ENCODE assay signal across 6 cellular contexts in genomic region chr12:29436815-29437214, GRCh38. TPM values are rescaled to one million over a fixed set of nuclear protein-coding genes. Genes with fewer than 3 reads are reported as not detected.
DNase-seq lines count a peak whose midpoint lies in the region; ATAC-seq, FAIRE-seq and TF ChIP-seq lines count a peak whose summit lies in the region.
"Not testable (repeated sequence)": the region's sequence is repeated elsewhere in the genome, so short reads cannot be mapped to it uniquely, and the experiment has no call there.

No MANE protein-coding gene starts in this region.

- H3K27ac ChIP-seq in 22Rv1 (0 out of 2 replicates have a peak overlapping the region, but pooled peaks have one; percentile 7), HL-60 (replicated peaks) (peak overlapping the region; percentile 98; the same call in 1 of the 2 replicates)
- H3K27ac ChIP-seq in HepG2 (ENCODE audit: extremely low read length, insufficient read depth, low read length) = not testable (repeated sequence)

- H4K20me1 ChIP-seq in HepG2 (ENCODE audit: insufficient read depth, low read length) = not testable (repeated sequence)

- not testable (repeated sequence) for TF ChIP-seq EP300 in HepG2 (IDR thresholded peaks at IDR 0.05; ENCODE audit: low read depth in 2 of 2, low read length in 2 of 2); HepG2 (CRISPR knock-in tag; IDR thresholded peaks at IDR 0.05; ENCODE audit: borderline replicate concordance)

- peak; percentile 58 for FAIRE-seq in bronchial epithelial cell (lab: Jason Lieb, UNC)
- FAIRE-seq in HepG2 (lab: Jason Lieb, UNC) = not testable (repeated sequence)

- H3K4me2 ChIP-seq in HepG2 (ENCODE audit: low read depth, low read length) = not testable (repeated sequence)

- H2AFZ ChIP-seq in HepG2 (ENCODE audit: low read length) = not testable (repeated sequence)

- not testable (repeated sequence) for H3K27ac Mint-ChIP-seq in WTC11
- peak overlapping the region; percentile 45 for H3K27ac Mint-ChIP-seq in nephron progenitor cell

- not testable (repeated sequence) for ATAC-seq in WTC11, HepG2

- H3K36me3 Mint-ChIP-seq in WTC11; nephron progenitor cell (ENCODE audit: low read depth): not testable (repeated sequence)

- WGBS in HepG2 (ENCODE audit: low lambda C conversion rate) = 80% methylated on average over 9 of the region's 10 CpGs

- H3K9me3 Mint-ChIP-seq in WTC11 = peaks cover 18% of the 10 kb centered on the region
- H3K9me3 Mint-ChIP-seq in nephron progenitor cell = not testable (repeated sequence)

- H3K4me1 ChIP-seq in HepG2 (ENCODE audit: insufficient read depth, low read length) = peaks cover 32% of the 10 kb centered on the region

- not testable (repeated sequence) for H3K4me1 Mint-ChIP-seq in WTC11, nephron progenitor cell

- not testable (repeated sequence) for TF ChIP-seq POLR2A in HepG2 (IDR thresholded peaks at IDR 0.05; ENCODE audit: insufficient read depth in 1 of 2, low read depth in 2 of 2, low read length in 2 of 2)

- not testable (repeated sequence) for DNase-seq in HL-60 (ENCODE audit: low read depth in 1 of 2, low spot score in 1 of 2); WTC11 (ENCODE audit: low spot score); bronchial epithelial cell (ENCODE audit: low read depth); HepG2 (ENCODE audit: low spot score); nephron progenitor cell

- POLR2A ChIA-PET in WTC11 (lab: Charles Lee); HepG2 (lab: Yijun Ruan, JAX): not testable (repeated sequence)

- not testable (repeated sequence) for H3K4me3 Mint-ChIP-seq in WTC11, nephron progenitor cell

- CTCF ChIA-PET in WTC11 (lab: Charles Lee); HepG2 (lab: Yijun Ruan, JAX; ENCODE audit: low intra/inter-chr PET ratio, low total read pairs): not testable (repeated sequence)

- not testable (repeated sequence) for H3K27me3 Mint-ChIP-seq in WTC11 (ENCODE audit: low read depth); nephron progenitor cell (ENCODE audit: low read depth, poor library complexity)

- not testable (repeated sequence) for BruUV-seq in HepG2 (replicated peaks; lab: Mats Ljungman, UMichigan)

- TF ChIP-seq CTCF in 22Rv1 (IDR thresholded peaks at IDR 0.05); HL-60 (IDR thresholded peaks at IDR 0.05; ENCODE audit: insufficient read depth, low read length); WTC11 (IDR thresholded peaks at IDR 0.05); bronchial epithelial cell (IDR thresholded peaks at IDR 0.05; ENCODE audit: insufficient read depth, low read length, severe bottlenecking); HepG2 (CRISPR knock-in tag; IDR thresholded peaks at IDR 0.05); nephron progenitor cell (IDR thresholded peaks at IDR 0.05): not testable (repeated sequence)

- not testable (repeated sequence) for H3K4me3 ChIP-seq in HL-60 (replicated peaks; ENCODE audit: insufficient read depth, low read length); bronchial epithelial cell (ENCODE audit: low read depth, low read length); HepG2 (replicated peaks in 1 of 3; ENCODE audit: insufficient read depth in 1 of 3, low read depth in 2 of 3, low read length in 3 of 3)

- not testable (repeated sequence) for H3K36me3 ChIP-seq in bronchial epithelial cell (ENCODE audit: control insufficient read depth, insufficient read depth, low read length); HepG2 (replicated peaks in 1 of 2; ENCODE audit: control insufficient read depth in 1 of 2, insufficient read depth in 2 of 2, low read length in 2 of 2)

- H3K27me3 ChIP-seq in HL-60 (ENCODE audit: insufficient read depth, poor library complexity, severe bottlenecking); bronchial epithelial cell (ENCODE audit: control insufficient read depth, insufficient read depth, low read length); HepG2 (ENCODE audit: control insufficient read depth in 1 of 2, insufficient read depth in 2 of 2, low read length in 2 of 2): not testable (repeated sequence)

- TF ChIP-seq RAD21 in HepG2 (CRISPR knock-in tag; IDR thresholded peaks at IDR 0.05) = not testable (repeated sequence)

- in situ Hi-C loops in HepG2 (cut with HindIII; ENCODE audit: extremely low pct_ligation_motif_present, low pct_unique_long_range_greater_than_20kb) = not testable (repeated sequence)

- not testable (repeated sequence) for H3K79me2 ChIP-seq in HepG2 (ENCODE audit: insufficient read depth, low read length)

- H3K9ac ChIP-seq in HepG2 (ENCODE audit: insufficient read depth, low read depth, low read length) = not testable (repeated sequence)

- H3K9me3 ChIP-seq in HepG2 (ENCODE audit: low read length) = not testable (repeated sequence)

- intact Hi-C loops in HepG2 (cut with micrococcal nuclease; ENCODE audit: unreplicated experiment) = not testable (repeated sequence)

TF ChIP-seq in WTC11, 78 proteins besides CTCF, POLR2A, EP300 and RAD21:
- peak; percentile 40; the same call in 1 of the 2 replicates for TF ChIP-seq NFYB (CRISPR knock-in tag; conservative IDR thresholded peaks at IDR 0.05; ENCODE audit: low read depth)

TF ChIP-seq in HepG2, 621 proteins besides CTCF, POLR2A, EP300 and RAD21:
- TF ChIP-seq MAFK (conservative IDR thresholded peaks at IDR 0.05 in 1 of 2, IDR thresholded peaks at IDR 0.05 in 1 of 2; ENCODE audit: low read length in 2 of 2) (peak in 1 of 2 experiments; percentile 40; a peak in 2 of 4 replicates), NFYC (CRISPR knock-in tag; IDR thresholded peaks at IDR 0.05) (peak; percentile 41; the same call in 1 of the 2 replicates), NFYB (CRISPR knock-in tag; IDR thresholded peaks at IDR 0.05) (peak; percentile 52; the same call in 1 of the 2 replicates), MAFF (IDR thresholded peaks at IDR 0.05; ENCODE audit: low read depth, low read length) (0 out of 2 replicates have a peak, but pooled peaks have one; percentile 20)

RNA-seq across cellular contexts. Expression of gene ERGIC2, which starts 55.8 kb away (rescaled TPM):
- total RNA-seq in WTC11 (2021) (46.7 to 55.2 TPM (median 51.4 TPM) in 3 replicates), bronchial epithelial cell (44.7 and 60.3 TPM in 2 replicates), HepG2 (2016; rRNA removed; fragmentation: Illumina TruSeq; extraction: Trizol) (70.7 and 73.5 TPM in 2 replicates)
- total RNA-seq in HepG2 (2016; cell fraction: cytosol; rRNA removed; fragmentation: Illumina TruSeq; extraction: Trizol; ENCODE audit: low read depth) = 23.3 and 24.8 TPM in 2 replicates
- total RNA-seq in HepG2 (2016; cell fraction: insoluble cytoplasmic fraction; rRNA removed; fragmentation: Illumina TruSeq; extraction: Trizol) = 71.8 and 82.3 TPM in 2 replicates
- total RNA-seq in HepG2 (2016; cell fraction: membrane; rRNA removed; fragmentation: Illumina TruSeq; extraction: Trizol) = 48.8 and 50.7 TPM in 2 replicates
- 69.6 and 71.8 TPM in 2 replicates for total RNA-seq in HepG2 (2016; cell fraction: nucleus; rRNA removed; fragmentation: Illumina TruSeq; extraction: Trizol)
- 23.6 and 32.6 TPM in 2 replicates for polyA plus RNA-seq in HepG2 (2011; rRNA removed)
- polyA plus RNA-seq in HepG2 (2011; cell fraction: cytosol; rRNA removed) = 13.5 and 35.1 TPM in 2 replicates
- polyA plus RNA-seq in HepG2 (2011; cell fraction: nucleus; rRNA removed) = 6.4 and 8.1 TPM in 2 replicates
- 42.3 and 62.7 TPM in 2 replicates for polyA plus RNA-seq in HepG2 (2012)
- 21.8 and 24.7 TPM in 2 replicates for polyA plus RNA-seq in HepG2 (2016; cell fraction: cytosol; fragmentation: Illumina TruSeq; extraction: Trizol; ENCODE audit: low read depth)
- polyA plus RNA-seq in HepG2 (2016; cell fraction: insoluble cytoplasmic fraction; fragmentation: Illumina TruSeq; extraction: Trizol; ENCODE audit: low read depth) = 64.7 and 68.9 TPM in 2 replicates
- 36.0 and 38.8 TPM in 2 replicates for polyA plus RNA-seq in HepG2 (2016; cell fraction: membrane; fragmentation: Illumina TruSeq; extraction: Trizol; ENCODE audit: low read depth)
- 94.5 and 96.3 TPM in 2 replicates for polyA plus RNA-seq in HepG2 (2016; cell fraction: nucleus; fragmentation: Illumina TruSeq; extraction: Trizol; ENCODE audit: insufficient read depth, low read depth)
- 10.4 and 16.5 TPM in 2 replicates for polyA minus RNA-seq in HepG2 (2011; rRNA and poly(A)+ RNA removed; ENCODE audit: low replicate concordance)
- 14.5 and 18.5 TPM in 2 replicates for polyA minus RNA-seq in HepG2 (2011; cell fraction: cytosol; rRNA and poly(A)+ RNA removed)
- 45.0 and 45.2 TPM in 2 replicates for polyA minus RNA-seq in HepG2 (2011; cell fraction: nucleus; rRNA and poly(A)+ RNA removed)
